In genomic region chr15:66105286-66105984, GRCh38 we compare ENCODE assay signal across 14 cellular contexts.
"Had no signal": no experiment of that assay in that cellular context is flagged by ENCODE, and none has a peak within 500 bp of the region (broad histone marks: within the 10 kb centered on the region; RNA-seq: fewer than 3 reads in every experiment).

No MANE protein-coding gene starts in this region.

- H3K27me3 ChIP-seq: uterus had no signal

- H3K4me3 ChIP-seq: tibial nerve, uterus had no signal

- H3K36me3 ChIP-seq: tibial nerve, uterus had no signal

- H3K9me3 ChIP-seq: tibial nerve, uterus had no signal

- DNase-seq: activated CD4-positive, alpha-beta T cell treated with anti-CD3 and anti-CD28 coated beads, Interleukin-2, amount 10 ng/mL, durations not matched to agents 7 days and 5 days; activated CD8-positive, alpha-beta T cell treated with anti-CD3 and anti-CD28 coated beads, Interleukin-2, amount 10 ng/mL, durations not matched to agents 7 days and 5 days; activated naive CD4-positive, alpha-beta T cell treated with Interleukin-2 at 50 U/mL for 16 hours; activated T-cell treated with anti-CD3 and anti-CD28 coated beads, Interleukin-2, amount 50 U/mL, for 24 hours; anterior cingulate cortex; cortex of kidney; erythroblast; hypothalamus; nucleus accumbens; stimulated activated naive CD8-positive, alpha-beta T cell treated with anti-CD3 and anti-CD28 coated beads, Interleukin-15, Interleukin-2, amounts not matched to agents 100 U/mL and 50 U/mL, for 24 hours; substantia nigra; T-helper 9 cell; uterus had no signal

- H3K27ac ChIP-seq: tibial nerve, uterus had no signal

- H3K4me1 ChIP-seq: tibial nerve, uterus had no signal
